In the genomic region with DNA sequence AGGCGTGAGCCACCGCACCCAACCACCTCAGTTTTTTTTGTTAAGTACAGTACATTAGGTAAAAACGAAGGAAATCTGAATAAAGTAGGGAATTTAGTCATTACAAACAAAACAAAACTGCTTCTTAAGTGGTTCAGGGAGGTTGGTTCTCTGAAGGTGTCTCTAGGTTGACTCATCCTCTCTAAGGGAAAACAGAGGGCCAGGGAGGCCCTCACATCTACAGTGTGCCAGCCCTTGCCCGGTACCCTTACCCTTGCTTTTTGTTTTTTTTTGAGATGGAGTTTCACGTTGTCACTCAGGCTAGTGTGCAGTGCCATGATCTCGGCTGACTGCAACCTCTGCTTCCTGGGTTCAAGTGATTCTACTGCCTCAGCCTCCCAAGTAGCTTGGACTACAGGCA, we compare ENCODE assay signal across 1 cellular context.
TF ChIP-seq lines count a peak whose summit lies in the region.

No MANE protein-coding gene starts in this region.

TF ChIP-seq in IMR-90, 13 proteins besides CTCF, POLR2A, EP300 and RAD21:
- TF ChIP-seq BHLHE40 (IDR thresholded peaks at IDR 0.05; ENCODE audit: low read depth, low read length) (no peak), MAZ (IDR thresholded peaks at IDR 0.05; ENCODE audit: borderline replicate concordance, low read depth, low read length) (no peak), SMC3 (IDR thresholded peaks at IDR 0.05; ENCODE audit: low read depth, low read length) (no peak), CHD1 (IDR thresholded peaks at IDR 0.05; ENCODE audit: low read depth, low read length) (no peak), MXI1 (IDR thresholded peaks at IDR 0.05; ENCODE audit: borderline replicate concordance, low read depth, low read length) (no peak), RCOR1 (IDR thresholded peaks at IDR 0.05; ENCODE audit: insufficient replicate concordance, low read length) (no peak), MAFK (IDR thresholded peaks at IDR 0.05; ENCODE audit: low read depth, low read length) (no peak), RFX5 (IDR thresholded peaks at IDR 0.05; ENCODE audit: low read depth, low read length) (no peak), FOS (IDR thresholded peaks at IDR 0.05; ENCODE audit: low read depth, low read length) (no peak), NFE2L2 (IDR thresholded peaks at IDR 0.05; ENCODE audit: low read depth, low read length) (no peak), CEBPB (IDR thresholded peaks at IDR 0.05; ENCODE audit: low read depth, low read length) (no peak)
- TF ChIP-seq, protein P1, sequence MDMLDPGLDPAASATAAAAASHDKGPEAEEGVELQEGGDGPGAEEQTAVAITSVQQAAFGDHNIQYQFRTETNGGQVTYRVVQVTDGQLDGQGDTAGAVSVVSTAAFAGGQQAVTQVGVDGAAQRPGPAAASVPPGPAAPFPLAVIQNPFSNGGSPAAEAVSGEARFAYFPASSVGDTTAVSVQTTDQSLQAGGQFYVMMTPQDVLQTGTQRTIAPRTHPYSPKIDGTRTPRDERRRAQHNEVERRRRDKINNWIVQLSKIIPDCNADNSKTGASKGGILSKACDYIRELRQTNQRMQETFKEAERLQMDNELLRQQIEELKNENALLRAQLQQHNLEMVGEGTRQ (IDR thresholded peaks at IDR 0.05; ENCODE audit: low read depth, low read length) = no peak
- TF ChIP-seq, protein P2, sequence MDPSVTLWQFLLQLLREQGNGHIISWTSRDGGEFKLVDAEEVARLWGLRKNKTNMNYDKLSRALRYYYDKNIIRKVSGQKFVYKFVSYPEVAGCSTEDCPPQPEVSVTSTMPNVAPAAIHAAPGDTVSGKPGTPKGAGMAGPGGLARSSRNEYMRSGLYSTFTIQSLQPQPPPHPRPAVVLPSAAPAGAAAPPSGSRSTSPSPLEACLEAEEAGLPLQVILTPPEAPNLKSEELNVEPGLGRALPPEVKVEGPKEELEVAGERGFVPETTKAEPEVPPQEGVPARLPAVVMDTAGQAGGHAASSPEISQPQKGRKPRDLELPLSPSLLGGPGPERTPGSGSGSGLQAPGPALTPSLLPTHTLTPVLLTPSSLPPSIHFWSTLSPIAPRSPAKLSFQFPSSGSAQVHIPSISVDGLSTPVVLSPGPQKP (IDR thresholded peaks at IDR 0.05; ENCODE audit: borderline replicate concordance, low read depth, low read length) = no peak
TF ChIP-seq in IMR-90: peak in this region for 0.
